In the genomic region with DNA sequence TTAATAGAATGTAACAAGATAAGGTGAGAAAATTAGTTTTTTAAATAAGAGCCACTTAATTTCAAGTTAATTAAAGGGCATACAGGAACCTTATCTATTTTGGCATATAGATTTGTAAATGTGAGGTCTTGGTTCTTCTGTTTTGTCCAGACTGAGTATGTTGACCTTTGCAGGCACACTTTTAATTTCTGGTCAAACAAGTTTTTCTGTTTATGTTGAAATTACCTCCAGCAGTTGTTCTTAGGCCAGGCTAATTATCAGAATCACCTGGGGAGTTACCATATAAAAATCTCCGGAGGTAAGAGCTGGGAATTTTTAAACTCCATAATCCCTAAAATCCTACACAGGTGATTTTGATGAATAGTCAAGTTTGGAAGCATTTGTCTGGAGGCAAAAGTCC, we compare ENCODE assay signal across 17 cellular contexts.
DNase-seq lines count a peak whose midpoint lies in the region; ATAC-seq and TF ChIP-seq lines count a peak whose summit lies in the region.
"Had no signal": no experiment of that assay in that cellular context is flagged by ENCODE, and none has a peak within 500 bp of the region (broad histone marks: within the 10 kb centered on the region; RNA-seq: fewer than 3 reads in every experiment).

No MANE protein-coding gene starts in this region.

- intact Hi-C loops in PC-9 (cut with micrococcal nuclease; ENCODE audit: unreplicated experiment): loop anchor here (2.0 to 10.0 kb wide), 5 partner anchors 35 to 299 kb away; a partner anchor contains a TSS
- intact Hi-C loops in right lobe of liver (cut with DNase I): no loop called here

- no peaks in the 10 kb centered on the region for H3K9me2 ChIP-seq in PC-9 (ENCODE audit: insufficient read depth)

- H3K27me3 ChIP-seq in PC-9 (ENCODE audit: insufficient read depth, low read depth) (no peaks in the 10 kb centered on the region), skeletal muscle satellite cell (ENCODE audit: control insufficient read depth, insufficient read depth, low read length) (no peaks in the 10 kb centered on the region), right lobe of liver (no peaks in the 10 kb centered on the region)
- H3K27me3 ChIP-seq: adrenal gland had no signal

- TF ChIP-seq POLR2A in right lobe of liver (IDR thresholded peaks at IDR 0.05): no peak

- peak overlapping the region; percentile 66 for H3K4me2 ChIP-seq in PC-9
- H3K4me2 ChIP-seq in skeletal muscle satellite cell (ENCODE audit: low read length): peak overlapping the region; percentile 20

- H3K4me1 ChIP-seq in PC-9 (replicated peaks; ENCODE audit: insufficient read depth): peaks cover 42% of the 10 kb centered on the region
- peaks cover 54% of the 10 kb centered on the region for H3K4me1 ChIP-seq in skeletal muscle satellite cell (ENCODE audit: control insufficient read depth, insufficient read depth, low read length)
- no peaks in the 10 kb centered on the region for H3K4me1 ChIP-seq in right lobe of liver
- H3K4me1 ChIP-seq: adrenal gland had no signal

- DNase-seq in NCI-H1105 treated with DMSO at 0.1 percent for 48 hours (lab: John Stamatoyannopoulos, UW): peak; percentile 4
- DNase-seq in NCI-H1105 (lab: John Stamatoyannopoulos, UW): no peak
- DNase-seq in PC-9: peak in 1 of 2 experiments; percentile 86
- no peak for DNase-seq in epithelial cell of prostate (ENCODE audit: low read depth, low spot score)
- DNase-seq in right lobe of liver: no peak
- no peak for DNase-seq in NCI-H446 treated with DMSO at 0.1 percent for 48 hours (lab: John Stamatoyannopoulos, UW)
- no peak for DNase-seq in SW480 (ENCODE audit: low spot score)
- DNase-seq: adrenal gland; C1 segment of cervical spinal cord; effector memory CD8-positive, alpha-beta T cell; KG1; left colon; NCI-H1092 treated with DMSO at 0.1 percent for 48 hours; stimulated activated CD4-positive, alpha-beta T cell treated with anti-CD3 and anti-CD28 coated beads, Interleukin-4, amount 100 ng/mL, for 1 hour had no signal

- H3K9ac ChIP-seq in skeletal muscle satellite cell (ENCODE audit: low read depth, low read length): no peak overlapping the region

- peaks cover 18% of the 10 kb centered on the region for H3F3A ChIP-seq in PC-9 (ENCODE audit: insufficient read depth, low read depth)

- no peak for TF ChIP-seq CTCF in PC-9 (conservative IDR thresholded peaks at IDR 0.05)
- no peak for TF ChIP-seq CTCF in right lobe of liver (IDR thresholded peaks at IDR 0.05)

- H3K9me3 ChIP-seq in PC-9 (ENCODE audit: insufficient read depth, low read depth) (peaks cover 21% of the 10 kb centered on the region), skeletal muscle satellite cell (replicated peaks; ENCODE audit: low read length) (no peaks in the 10 kb centered on the region), right lobe of liver (no peaks in the 10 kb centered on the region)
- H3K9me3 ChIP-seq: adrenal gland, thoracic aorta had no signal

- H2AFZ ChIP-seq in PC-9: no peak overlapping the region

- CTCF ChIA-PET in PC-9 (lab: Charles Lee): no interaction called here

- peak overlapping the region; percentile 26; the same call in 1 of the 2 replicates for H3K4me3 ChIP-seq in PC-9
- H3K4me3 ChIP-seq in skeletal muscle satellite cell (ENCODE audit: low read length): no peak overlapping the region
- no peak overlapping the region for H3K4me3 ChIP-seq in right lobe of liver
- H3K4me3 ChIP-seq: adrenal gland, thoracic aorta had no signal

- no peaks in the 10 kb centered on the region for H3K79me2 ChIP-seq in PC-9 (ENCODE audit: low read depth)

- BruUV-seq in PC-9 (replicated peaks; lab: Mats Ljungman, UMichigan): no TSS peak

- POLR2A ChIA-PET in PC-9 (lab: Charles Lee; ENCODE audit: unreplicated experiment): no interaction called here

- WGBS in right lobe of liver (ENCODE audit: insufficient coverage, low coverage, low lambda C conversion rate, missing lambda C conversion rate): 56% methylated on average over 1 of the region's 1 CpG

- ATAC-seq in right lobe of liver: no peak
- ATAC-seq: activated CD4-positive, CD25-positive, alpha-beta regulatory T cell treated with anti-CD3 and anti-CD28 coated beads, Interleukin-2, amount 50 U/mL, for 24 hours; effector memory CD8-positive, alpha-beta T cell; left colon had no signal

- H3K27ac ChIP-seq in PC-9: peak overlapping the region; percentile 89
- H3K27ac ChIP-seq in epithelial cell of prostate: peak overlapping the region; percentile 97
- no peak overlapping the region for H3K27ac ChIP-seq in right lobe of liver
- H3K27ac ChIP-seq: adrenal gland had no signal

- no peaks in the 10 kb centered on the region for H4K20me1 ChIP-seq in PC-9 (ENCODE audit: insufficient read depth)

- peaks cover 4% of the 10 kb centered on the region; the same call in 1 of the 2 replicates for H3K36me3 ChIP-seq in PC-9 (ENCODE audit: low read depth)
- no peaks in the 10 kb centered on the region for H3K36me3 ChIP-seq in skeletal muscle satellite cell (ENCODE audit: insufficient read depth, low read length)
- no peaks in the 10 kb centered on the region for H3K36me3 ChIP-seq in right lobe of liver
- H3K36me3 ChIP-seq: adrenal gland, thoracic aorta had no signal

Comparison
In these comparisons a context has a peak if more than half of its experiments do, and no peak if none do; other contexts are left out.
1. H3K27ac ChIP-seq: peak in PC-9 (single experiment) and epithelial cell of prostate (single experiment); none in right lobe of liver (0 of 3).